In the genomic region with DNA sequence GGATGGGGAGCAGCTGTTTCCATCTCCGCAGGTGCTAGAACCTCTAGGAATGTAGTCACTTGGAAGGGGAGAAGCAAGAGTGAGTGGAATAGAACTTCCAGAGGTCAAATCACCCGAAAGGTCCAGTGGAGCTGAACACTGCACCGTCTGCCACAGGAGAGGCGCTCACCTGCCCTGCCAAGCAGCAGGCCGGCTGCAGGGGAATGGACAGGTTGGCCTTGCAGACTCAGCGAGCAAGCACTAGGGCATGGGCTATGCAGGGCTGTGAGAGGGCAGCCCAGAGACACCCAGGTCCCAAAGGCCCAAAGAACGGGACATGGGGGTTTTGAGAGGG, we compare ENCODE assay signal across 1 cellular context.
TF ChIP-seq lines count a peak whose summit lies in the region.

No MANE protein-coding gene starts in this region.

TF ChIP-seq in H1, 55 proteins besides CTCF, POLR2A, EP300 and RAD21:
- TF ChIP-seq CEBPB (IDR thresholded peaks at IDR 0.05; ENCODE audit: low read depth, low read length) = no peak
- no peak for TF ChIP-seq SIRT6 (IDR thresholded peaks at IDR 0.05; ENCODE audit: low read length)
- TF ChIP-seq, protein P1, sequence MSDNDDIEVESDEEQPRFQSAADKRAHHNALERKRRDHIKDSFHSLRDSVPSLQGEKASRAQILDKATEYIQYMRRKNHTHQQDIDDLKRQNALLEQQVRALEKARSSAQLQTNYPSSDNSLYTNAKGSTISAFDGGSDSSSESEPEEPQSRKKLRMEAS (IDR thresholded peaks at IDR 0.05) = no peak
- TF ChIP-seq HDAC6 (IDR thresholded peaks at IDR 0.05; ENCODE audit: low read depth, low read length) = no peak
- TF ChIP-seq TCF12 (IDR thresholded peaks at IDR 0.05; ENCODE audit: low read depth, low read length) = no peak
- TF ChIP-seq SP1 (IDR thresholded peaks at IDR 0.05; ENCODE audit: low read depth, low read length) = no peak
- TF ChIP-seq POU5F1 (IDR thresholded peaks at IDR 0.05; ENCODE audit: low read depth, low read length) = no peak
- TF ChIP-seq JUN (IDR thresholded peaks at IDR 0.05; ENCODE audit: low read depth, low read length) = no peak
- no peak for TF ChIP-seq KDM1A (IDR thresholded peaks at IDR 0.05; ENCODE audit: borderline replicate concordance, low read length)
- TF ChIP-seq MAFK (IDR thresholded peaks at IDR 0.05; ENCODE audit: low read depth, low read length) = no peak
